28 cellular contexts compared by ENCODE assay signal in the genomic region with DNA sequence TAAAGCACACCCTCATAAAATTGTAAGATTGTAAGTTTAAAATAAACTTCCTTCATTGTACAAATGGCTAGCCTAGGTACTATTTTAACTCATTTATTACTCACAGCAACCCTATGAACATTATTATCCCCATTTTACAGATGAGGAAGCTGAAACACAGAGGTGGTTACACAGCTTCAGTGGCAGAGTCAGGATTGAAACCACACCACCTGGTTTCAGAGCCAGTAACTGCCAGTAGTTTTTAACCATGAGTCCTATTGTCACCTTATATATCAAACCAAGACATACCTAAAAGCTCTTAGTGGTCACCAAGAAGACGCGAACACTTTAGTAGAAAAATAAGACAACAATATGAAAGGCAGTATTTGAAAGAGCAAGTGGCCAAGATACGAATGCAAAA. TPM values are rescaled to one million over a fixed set of nuclear protein-coding genes. Genes with fewer than 3 reads are reported as not detected.
"Had no signal": no experiment of that assay in that cellular context is flagged by ENCODE, and none has a peak within 500 bp of the region (broad histone marks: within the 10 kb centered on the region; RNA-seq: fewer than 3 reads in every experiment).

No MANE protein-coding gene starts in this region.

- H3K27me3 ChIP-seq: stomach, testis, thyroid gland, tibial artery, tibial nerve, transverse colon, upper lobe of left lung, upper lobe of right lung, uterus, vagina had no signal

- H3K4me3 ChIP-seq: stomach, suprapubic skin, testis, thoracic aorta, thyroid gland, tibial artery, tibial nerve, transverse colon, upper lobe of left lung, upper lobe of right lung, uterus, vagina had no signal

- DNase-seq: stimulated activated CD4-positive, alpha-beta T cell treated with anti-CD3 and anti-CD28 coated beads, Interleukin-2, amount 100 ng/mL, for 48 hours; stimulated activated CD4-positive, alpha-beta T cell treated with anti-CD3 and anti-CD28 coated beads, Interleukin-4, amount 100 ng/mL, for 1 hour; stimulated activated CD4-positive, alpha-beta T cell treated with anti-CD3 and anti-CD28 coated beads, Interleukin-4, amount 100 ng/mL, for 24 hours; stimulated activated CD4-positive, alpha-beta T cell treated with anti-CD3 and anti-CD28 coated beads, Interleukin-4, amount 100 ng/mL, for 4 hours; stimulated activated CD8-positive, alpha-beta memory T cell treated with anti-CD3 and anti-CD28 coated beads, Interleukin-4, amount 100 ng/mL, for 48 hours; stimulated activated naive B cell treated with anti-CD40 and anti-IgM and Interleukin-4, amounts not matched to agents 10 μg/mL and 1 μg/mL and 100 μg/mL, for 72 hours; stimulated activated naive CD4-positive, alpha-beta T cell; stimulated activated naive CD4-positive, alpha-beta T cell treated with Interleukin-2 at 50 U/mL for 16 hours; stimulated activated naive CD8-positive, alpha-beta T cell treated with anti-CD3 and anti-CD28 coated beads, Interleukin-15, amount 100 ng/mL, for 72 hours; stimulated activated naive CD8-positive, alpha-beta T cell treated with anti-CD3 and anti-CD28 coated beads, Interleukin-15, Interleukin-2, amounts not matched to agents 100 U/mL and 50 U/mL, for 24 hours; stomach; substantia nigra; testis; thyroid gland; tibial artery; transverse colon; trophoblast cell; upper lobe of left lung; upper lobe of right lung; uterus had no signal

- H3K27ac ChIP-seq: stomach, suprapubic skin, testis, thoracic aorta, thyroid gland, tibial artery, tibial nerve, transverse colon, upper lobe of left lung, upper lobe of right lung, uterus, vagina had no signal

- H3K27me3 Mint-ChIP-seq: stimulated activated memory B cell treated with anti-CD40 and anti-IgM and Interleukin-4, amounts not matched to agents 10 μg/mL and 1 μg/mL and 100 μg/mL, for 72 hours; stimulated activated naive B cell treated with anti-CD40 and anti-IgM and Interleukin-4, amounts not matched to agents 10 μg/mL and 1 μg/mL and 100 μg/mL, for 72 hours; stimulated activated naive CD8-positive, alpha-beta T cell treated with anti-CD3 and anti-CD28 coated beads, Interleukin-15, amount 100 ng/mL, for 72 hours; stimulated activated naive CD8-positive, alpha-beta T cell treated with anti-CD3 and anti-CD28 coated beads, Interleukin-15, Interleukin-2, amounts not matched to agents 100 ng/mL and 50 ng/mL, for 24 hours; type B pancreatic cell had no signal

- H3K4me1 Mint-ChIP-seq: stimulated activated effector memory CD8-positive, alpha-beta T cell treated with anti-CD3 and anti-CD28 coated beads, Interleukin-12 subunit alpha, Interleukin-12 subunit beta, amount 100 ng/mL, for 72 hours; stimulated activated memory B cell treated with anti-CD40 and anti-IgM and Interleukin-4, amounts not matched to agents 10 μg/mL and 1 μg/mL and 100 μg/mL, for 72 hours; stimulated activated naive B cell treated with anti-CD40 and anti-IgM and Interleukin-4, amounts not matched to agents 10 μg/mL and 1 μg/mL and 100 μg/mL, for 72 hours; stimulated activated naive CD8-positive, alpha-beta T cell treated with anti-CD3 and anti-CD28 coated beads, Interleukin-15, amount 100 ng/mL, for 72 hours had no signal

- H3K4me3 Mint-ChIP-seq: stimulated activated effector memory CD8-positive, alpha-beta T cell treated with anti-CD3 and anti-CD28 coated beads, Interleukin-12 subunit alpha, Interleukin-12 subunit beta, amount 100 ng/mL, for 72 hours; stimulated activated memory B cell treated with anti-CD40 and anti-IgM and Interleukin-4, amounts not matched to agents 10 μg/mL and 1 μg/mL and 100 μg/mL, for 72 hours; stimulated activated naive B cell treated with anti-CD40 and anti-IgM and Interleukin-4, amounts not matched to agents 10 μg/mL and 1 μg/mL and 100 μg/mL, for 72 hours; stimulated activated naive CD8-positive, alpha-beta T cell treated with anti-CD3 and anti-CD28 coated beads, Interleukin-15, amount 100 ng/mL, for 72 hours; stimulated activated naive CD8-positive, alpha-beta T cell treated with anti-CD3 and anti-CD28 coated beads, Interleukin-15, Interleukin-2, amounts not matched to agents 100 ng/mL and 50 ng/mL, for 24 hours; type B pancreatic cell had no signal

- H3K9me3 Mint-ChIP-seq: stimulated activated naive B cell treated with anti-CD40 and anti-IgM and Interleukin-4, amounts not matched to agents 10 μg/mL and 1 μg/mL and 100 μg/mL, for 72 hours; stimulated activated naive CD8-positive, alpha-beta T cell treated with anti-CD3 and anti-CD28 coated beads, Interleukin-15, Interleukin-2, amounts not matched to agents 100 ng/mL and 50 ng/mL, for 24 hours; type B pancreatic cell had no signal

- H3K36me3 ChIP-seq: stomach, suprapubic skin, thoracic aorta, thyroid gland, tibial artery, tibial nerve, transverse colon, upper lobe of left lung, upper lobe of right lung, uterus, vagina had no signal

- H3K9me3 ChIP-seq: stomach, suprapubic skin, testis, thoracic aorta, thyroid gland, tibial artery, tibial nerve, transverse colon, upper lobe of left lung, upper lobe of right lung, uterus, vagina had no signal

- ATAC-seq: stimulated activated effector memory CD8-positive, alpha-beta T cell treated with anti-CD3 and anti-CD28 coated beads, Interleukin-12 subunit alpha, Interleukin-12 subunit beta, amount 100 ng/mL, for 72 hours; stimulated activated memory B cell treated with anti-CD40 and anti-IgM and Interleukin-4, amounts not matched to agents 10 μg/mL and 1 μg/mL and 100 μg/mL, for 72 hours; stimulated activated naive B cell treated with anti-CD40 and anti-IgM and Interleukin-4, amounts not matched to agents 10 μg/mL and 1 μg/mL and 100 μg/mL, for 72 hours; stimulated activated naive CD8-positive, alpha-beta T cell treated with anti-CD3 and anti-CD28 coated beads, Interleukin-15, amount 100 ng/mL, for 72 hours; stimulated activated naive CD8-positive, alpha-beta T cell treated with anti-CD3 and anti-CD28 coated beads, Interleukin-15, Interleukin-2, amounts not matched to agents 100 U/mL and 50 U/mL, for 24 hours; upper lobe of right lung had no signal

- H3K27ac Mint-ChIP-seq: stimulated activated effector memory CD8-positive, alpha-beta T cell treated with anti-CD3 and anti-CD28 coated beads, Interleukin-12 subunit alpha, Interleukin-12 subunit beta, amount 100 ng/mL, for 72 hours; stimulated activated memory B cell treated with anti-CD40 and anti-IgM and Interleukin-4, amounts not matched to agents 10 μg/mL and 1 μg/mL and 100 μg/mL, for 72 hours; stimulated activated naive B cell treated with anti-CD40 and anti-IgM and Interleukin-4, amounts not matched to agents 10 μg/mL and 1 μg/mL and 100 μg/mL, for 72 hours; stimulated activated naive CD8-positive, alpha-beta T cell treated with anti-CD3 and anti-CD28 coated beads, Interleukin-15, amount 100 ng/mL, for 72 hours; stimulated activated naive CD8-positive, alpha-beta T cell treated with anti-CD3 and anti-CD28 coated beads, Interleukin-15, Interleukin-2, amounts not matched to agents 100 ng/mL and 50 ng/mL, for 24 hours; type B pancreatic cell had no signal

- H3K36me3 Mint-ChIP-seq: stimulated activated effector memory CD8-positive, alpha-beta T cell treated with anti-CD3 and anti-CD28 coated beads, Interleukin-12 subunit alpha, Interleukin-12 subunit beta, amount 100 ng/mL, for 72 hours; stimulated activated memory B cell treated with anti-CD40 and anti-IgM and Interleukin-4, amounts not matched to agents 10 μg/mL and 1 μg/mL and 100 μg/mL, for 72 hours; stimulated activated naive B cell treated with anti-CD40 and anti-IgM and Interleukin-4, amounts not matched to agents 10 μg/mL and 1 μg/mL and 100 μg/mL, for 72 hours; type B pancreatic cell had no signal

- H3K4me1 ChIP-seq: stomach, suprapubic skin, testis, thyroid gland, tibial artery, tibial nerve, transverse colon, upper lobe of left lung, upper lobe of right lung, uterus, vagina had no signal

RNA-seq across cellular contexts. Expression of a gene that starts 16.1 kb away (rescaled TPM):
- total RNA-seq: suprapubic skin, thoracic aorta, tibial nerve, vagina had no signal
